ENCODE assay signal across 1 cellular context in genomic region chr17:42775534-42776098, GRCh38.
TF ChIP-seq lines count a peak whose summit lies in the region.

No MANE protein-coding gene starts in this region.

TF ChIP-seq in K562, 482 proteins besides CTCF, POLR2A, EP300 and RAD21 (continued from another document):
- TF ChIP-seq PHF20 (IDR thresholded peaks at IDR 0.05; ENCODE audit: partially characterized antibody): no peak
- TF ChIP-seq CBFA2T2 (conservative IDR thresholded peaks at IDR 0.05): peak; percentile 71
- peak; percentile 64 for TF ChIP-seq ATF7 (IDR thresholded peaks at IDR 0.05)
- TF ChIP-seq CBX8 (IDR thresholded peaks at IDR 0.05; ENCODE audit: borderline replicate concordance, extremely low read depth, low read depth, low read length, poor library complexity, severe bottlenecking): no peak
- TF ChIP-seq, protein P1, sequence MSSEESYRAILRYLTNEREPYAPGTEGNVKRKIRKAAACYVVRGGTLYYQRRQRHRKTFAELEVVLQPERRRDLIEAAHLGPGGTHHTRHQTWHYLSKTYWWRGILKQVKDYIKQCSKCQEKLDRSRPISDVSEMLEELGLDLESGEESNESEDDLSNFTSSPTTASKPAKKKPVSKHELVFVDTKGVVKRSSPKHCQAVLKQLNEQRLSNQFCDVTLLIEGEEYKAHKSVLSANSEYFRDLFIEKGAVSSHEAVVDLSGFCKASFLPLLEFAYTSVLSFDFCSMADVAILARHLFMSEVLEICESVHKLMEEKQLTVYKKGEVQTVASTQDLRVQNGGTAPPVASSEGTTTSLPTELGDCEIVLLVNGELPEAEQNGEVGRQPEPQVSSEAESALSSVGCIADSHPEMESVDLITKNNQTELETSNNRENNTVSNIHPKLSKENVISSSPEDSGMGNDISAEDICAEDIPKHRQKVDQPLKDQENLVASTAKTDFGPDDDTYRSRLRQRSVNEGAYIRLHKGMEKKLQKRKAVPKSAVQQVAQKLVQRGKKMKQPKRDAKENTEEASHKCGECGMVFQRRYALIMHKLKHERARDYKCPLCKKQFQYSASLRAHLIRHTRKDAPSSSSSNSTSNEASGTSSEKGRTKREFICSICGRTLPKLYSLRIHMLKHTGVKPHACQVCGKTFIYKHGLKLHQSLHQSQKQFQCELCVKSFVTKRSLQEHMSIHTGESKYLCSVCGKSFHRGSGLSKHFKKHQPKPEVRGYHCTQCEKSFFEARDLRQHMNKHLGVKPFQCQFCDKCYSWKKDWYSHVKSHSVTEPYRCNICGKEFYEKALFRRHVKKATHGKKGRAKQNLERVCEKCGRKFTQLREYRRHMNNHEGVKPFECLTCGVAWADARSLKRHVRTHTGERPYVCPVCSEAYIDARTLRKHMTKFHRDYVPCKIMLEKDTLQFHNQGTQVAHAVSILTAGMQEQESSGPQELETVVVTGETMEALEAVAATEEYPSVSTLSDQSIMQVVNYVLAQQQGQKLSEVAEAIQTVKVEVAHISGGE (CRISPR knock-in tag; IDR thresholded peaks at IDR 0.05): peak in 1 of 3 experiments; percentile 89; a peak in 2 of 6 replicates
- peak; percentile 100 for TF ChIP-seq SPI1 (IDR thresholded peaks at IDR 0.05; ENCODE audit: borderline replicate concordance, low read depth, low read length)
- peak; percentile 92 for TF ChIP-seq LEF1 (IDR thresholded peaks at IDR 0.05)
- TF ChIP-seq, protein P2, sequence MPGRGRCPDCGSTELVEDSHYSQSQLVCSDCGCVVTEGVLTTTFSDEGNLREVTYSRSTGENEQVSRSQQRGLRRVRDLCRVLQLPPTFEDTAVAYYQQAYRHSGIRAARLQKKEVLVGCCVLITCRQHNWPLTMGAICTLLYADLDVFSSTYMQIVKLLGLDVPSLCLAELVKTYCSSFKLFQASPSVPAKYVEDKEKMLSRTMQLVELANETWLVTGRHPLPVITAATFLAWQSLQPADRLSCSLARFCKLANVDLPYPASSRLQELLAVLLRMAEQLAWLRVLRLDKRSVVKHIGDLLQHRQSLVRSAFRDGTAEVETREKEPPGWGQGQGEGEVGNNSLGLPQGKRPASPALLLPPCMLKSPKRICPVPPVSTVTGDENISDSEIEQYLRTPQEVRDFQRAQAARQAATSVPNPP (IDR thresholded peaks at IDR 0.05; ENCODE audit: borderline replicate concordance, insufficient read depth, insufficient read length): no peak
- TF ChIP-seq TAL1 (IDR thresholded peaks at IDR 0.05): peak; percentile 70
- TF ChIP-seq ESRRA (IDR thresholded peaks at IDR 0.05; ENCODE audit: borderline replicate concordance, low read depth): peak; percentile 86
- TF ChIP-seq EP400 (IDR thresholded peaks at IDR 0.05): peak; percentile 53
- no peak for TF ChIP-seq FOXJ2 (tag; IDR thresholded peaks at IDR 0.05)
- TF ChIP-seq KDM1A (IDR thresholded peaks at IDR 0.05): peak; percentile 74 to 75; a peak in 3 of 4 replicates
- peak; percentile 27 to 97; a peak in 3 of 4 replicates for TF ChIP-seq SRF (CRISPR knock-in tag; IDR thresholded peaks at IDR 0.05)
- peak; percentile 31; the same call in 1 of the 2 replicates for TF ChIP-seq SMARCA4 (IDR thresholded peaks at IDR 0.05)
- TF ChIP-seq, protein P3, sequence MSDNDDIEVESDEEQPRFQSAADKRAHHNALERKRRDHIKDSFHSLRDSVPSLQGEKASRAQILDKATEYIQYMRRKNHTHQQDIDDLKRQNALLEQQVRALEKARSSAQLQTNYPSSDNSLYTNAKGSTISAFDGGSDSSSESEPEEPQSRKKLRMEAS (CRISPR knock-in tag; IDR thresholded peaks at IDR 0.05): no peak
- 0 out of 2 replicates have a peak, but pooled peaks have one; percentile 36 for TF ChIP-seq L3MBTL2 (IDR thresholded peaks at IDR 0.05)
- TF ChIP-seq NR2F6 (CRISPR knock-in tag; IDR thresholded peaks at IDR 0.05): no peak
- peak; percentile 73 for TF ChIP-seq FOSL1 (tag; conservative IDR thresholded peaks at IDR 0.05)
- no peak for TF ChIP-seq ZNF507 (tag; conservative IDR thresholded peaks at IDR 0.05)
- 0 out of 2 replicates have a peak, but pooled peaks have one; percentile 6 for TF ChIP-seq FOXM1 (IDR thresholded peaks at IDR 0.05; ENCODE audit: low read depth)
- TF ChIP-seq FOXM1 (CRISPR knock-in tag; IDR thresholded peaks at IDR 0.05; ENCODE audit: low read depth): no peak
- TF ChIP-seq ZNF384 (IDR thresholded peaks at IDR 0.05; ENCODE audit: low read depth, low read length): 0 out of 2 replicates have a peak, but pooled peaks have one; percentile 34
- TF ChIP-seq CTBP1 (IDR thresholded peaks at IDR 0.05; ENCODE audit: borderline replicate concordance): peak; percentile 33; the same call in 1 of the 2 replicates
- peak; percentile 26; the same call in 1 of the 2 replicates for TF ChIP-seq SMC3 (conservative IDR thresholded peaks at IDR 0.05; ENCODE audit: insufficient read depth, low read depth, low read length)
- TF ChIP-seq ETV6 (IDR thresholded peaks at IDR 0.05; ENCODE audit: borderline replicate concordance in 1 of 2, low read depth in 2 of 2, low read length in 1 of 2): peak in 1 of 2 experiments; percentile 69; a peak in 2 of 4 replicates
- TF ChIP-seq ETV6 (CRISPR knock-in tag; IDR thresholded peaks at IDR 0.05; ENCODE audit: borderline replicate concordance): no peak
- peak; percentile 81 for TF ChIP-seq ARID1B (IDR thresholded peaks at IDR 0.05)
- peak; percentile 27; the same call in 1 of the 2 replicates for TF ChIP-seq SMARCE1 (IDR thresholded peaks at IDR 0.05)
- no peak for TF ChIP-seq ATF2 (CRISPR knock-in tag; IDR thresholded peaks at IDR 0.05)
- peak; percentile 24; the same call in 1 of the 2 replicates for TF ChIP-seq CREM (IDR thresholded peaks at IDR 0.05; ENCODE audit: low read depth)
- TF ChIP-seq THAP12 (CRISPR knock-in tag; IDR thresholded peaks at IDR 0.05): no peak
